Comparison of ENCODE assay signal across 30 cellular contexts in genomic region chr15:67446449-67446848, GRCh38.
"Had no signal": no experiment of that assay in that cellular context is flagged by ENCODE, and none has a peak within 500 bp of the region (broad histone marks: within the 10 kb centered on the region; RNA-seq: fewer than 3 reads in every experiment).

No MANE protein-coding gene starts in this region.

- H3K4me3 Mint-ChIP-seq: activated CD4-positive, alpha-beta memory T cell treated with anti-CD3 and anti-CD28 coated beads, Interleukin-2, amount 10 ng/mL, durations not matched to agents 7 days and 5 days; activated CD4-positive, alpha-beta T cell treated with anti-CD3 and anti-CD28 coated beads, Interleukin-2, amount 10 ng/mL, durations not matched to agents 7 days and 5 days; activated naive CD4-positive, alpha-beta T cell treated with anti-CD3 and anti-CD28 coated beads, Interleukin-2, amount 10 ng/mL, durations not matched to agents 7 days and 5 days; activated naive CD8-positive, alpha-beta T cell treated with anti-CD3 and anti-CD28 coated beads, Interleukin-2, amount 10 ng/mL, durations not matched to agents 7 days and 5 days; activated T-cell treated with anti-CD3 and anti-CD28 coated beads, Interleukin-2, amount 50 U/mL, for 24 hours; activated T-cell treated with anti-CD3 and anti-CD28 coated beads, Interleukin-2, amount 50 U/mL, for 72 hours; effector memory CD8-positive, alpha-beta T cell had no signal

- H3K27ac Mint-ChIP-seq: activated CD4-positive, alpha-beta memory T cell treated with anti-CD3 and anti-CD28 coated beads, Interleukin-2, amount 10 ng/mL, durations not matched to agents 7 days and 5 days; activated CD4-positive, alpha-beta T cell treated with anti-CD3 and anti-CD28 coated beads, Interleukin-2, amount 10 ng/mL, durations not matched to agents 7 days and 5 days; activated naive CD4-positive, alpha-beta T cell treated with anti-CD3 and anti-CD28 coated beads, Interleukin-2, amount 10 ng/mL, durations not matched to agents 7 days and 5 days; activated naive CD4-positive, alpha-beta T cell treated with anti-CD3 and anti-CD28 coated beads, Interleukin-2, amount 50 U/mL, for 72 hours; activated naive CD8-positive, alpha-beta T cell treated with anti-CD3 and anti-CD28 coated beads, Interleukin-2, amount 10 ng/mL, durations not matched to agents 7 days and 5 days; activated T-cell treated with anti-CD3 and anti-CD28 coated beads, Interleukin-2, amount 50 U/mL, for 24 hours; activated T-cell treated with anti-CD3 and anti-CD28 coated beads, Interleukin-2, amount 50 U/mL, for 72 hours; effector memory CD8-positive, alpha-beta T cell had no signal

- H3K27ac ChIP-seq: ascending aorta, brain microvascular endothelial cell, esophagus muscularis mucosa, foreskin keratinocyte, gastrocnemius medialis, heart left ventricle had no signal

- H3K27me3 Mint-ChIP-seq: activated naive CD8-positive, alpha-beta T cell treated with anti-CD3 and anti-CD28 coated beads, Interleukin-2, amount 10 ng/mL, durations not matched to agents 7 days and 5 days; activated T-cell treated with anti-CD3 and anti-CD28 coated beads, Interleukin-2, amount 50 U/mL, for 24 hours; effector memory CD8-positive, alpha-beta T cell had no signal

- H3K4me3 ChIP-seq: ascending aorta, esophagus muscularis mucosa, gastrocnemius medialis, heart left ventricle had no signal

- H3K4me1 Mint-ChIP-seq: activated CD4-positive, alpha-beta memory T cell treated with anti-CD3 and anti-CD28 coated beads, Interleukin-2, amount 10 ng/mL, durations not matched to agents 7 days and 5 days; activated CD4-positive, alpha-beta T cell treated with anti-CD3 and anti-CD28 coated beads, Interleukin-2, amount 10 ng/mL, durations not matched to agents 7 days and 5 days; activated naive CD4-positive, alpha-beta T cell treated with anti-CD3 and anti-CD28 coated beads, Interleukin-2, amount 10 ng/mL, durations not matched to agents 7 days and 5 days; activated naive CD8-positive, alpha-beta T cell treated with anti-CD3 and anti-CD28 coated beads, Interleukin-2, amount 10 ng/mL, durations not matched to agents 7 days and 5 days had no signal

- FAIRE-seq: colon had no signal

- ATAC-seq: activated naive CD4-positive, alpha-beta T cell treated with anti-CD3 and anti-CD28 coated beads, Interleukin-2, amount 50 U/mL, for 72 hours; activated T-cell treated with anti-CD3 and anti-CD28 coated beads, Interleukin-2, amount 50 U/mL, for 72 hours; effector memory CD8-positive, alpha-beta T cell; foreskin keratinocyte; gastrocnemius medialis; heart left ventricle had no signal

- H3K9me3 ChIP-seq: ascending aorta, esophagus muscularis mucosa, gastrocnemius medialis, heart left ventricle had no signal

- H3K36me3 Mint-ChIP-seq: activated naive CD4-positive, alpha-beta T cell treated with anti-CD3 and anti-CD28 coated beads, Interleukin-2, amount 10 ng/mL, durations not matched to agents 7 days and 5 days; activated naive CD4-positive, alpha-beta T cell treated with anti-CD3 and anti-CD28 coated beads, Interleukin-2, amount 50 U/mL, for 72 hours had no signal

- DNase-seq: activated CD4-positive, alpha-beta memory T cell treated with anti-CD3 and anti-CD28 coated beads, Interleukin-2, amount 10 ng/mL, durations not matched to agents 7 days and 5 days; activated CD4-positive, alpha-beta T cell treated with anti-CD3 and anti-CD28 coated beads for 4 hours; activated CD4-positive, alpha-beta T cell treated with anti-CD3 and anti-CD28 coated beads, Interleukin-2, amount 10 ng/mL, durations not matched to agents 7 days and 5 days; activated CD4-positive, alpha-beta T cell treated with anti-CD3 and anti-CD28 coated beads, Interleukin-2, amount 50 U/mL, for 4 hours; activated CD4-positive, CD25-positive, alpha-beta regulatory T cell; activated CD4-positive, CD25-positive, alpha-beta regulatory T cell treated with anti-CD3 and anti-CD28 coated beads, Interleukin-2, amount 50 U/mL, for 72 hours; activated CD8-positive, alpha-beta memory T cell treated with anti-CD3 and anti-CD28 coated beads, Interleukin-2, amount 50 U/mL, for 48 hours; activated gamma-delta T cell; activated naive CD4-positive, alpha-beta T cell; activated naive CD4-positive, alpha-beta T cell treated with anti-CD3 and anti-CD28 coated beads, Interleukin-2, amount 10 ng/mL, durations not matched to agents 7 days and 5 days; activated naive CD8-positive, alpha-beta T cell treated with anti-CD3 and anti-CD28 coated beads, Interleukin-2, amount 10 ng/mL, durations not matched to agents 7 days and 5 days; activated T-cell treated with anti-CD3 and anti-CD28 coated beads for 4 hours; activated T-cell treated with anti-CD3 and anti-CD28 coated beads, Interleukin-2, amount 50 U/mL, for 24 hours; activated T-cell treated with anti-CD3 and anti-CD28 coated beads, Interleukin-2, amount 50 U/mL, for 72 hours; brain microvascular endothelial cell; caudate nucleus; cortex of kidney; dermis blood vessel endothelial cell; effector CD4-positive, alpha-beta T cell; effector memory CD8-positive, alpha-beta T cell; erythroblast; foreskin keratinocyte; gastrocnemius medialis; glutamatergic neuron; heart left ventricle; T-helper 2 cell had no signal

- H3K27me3 ChIP-seq: ascending aorta, brain microvascular endothelial cell, esophagus muscularis mucosa, foreskin keratinocyte, gastrocnemius medialis, heart left ventricle had no signal

- H3K9me3 Mint-ChIP-seq: activated CD4-positive, alpha-beta T cell treated with anti-CD3 and anti-CD28 coated beads, Interleukin-2, amount 10 ng/mL, durations not matched to agents 7 days and 5 days; activated naive CD4-positive, alpha-beta T cell treated with anti-CD3 and anti-CD28 coated beads, Interleukin-2, amount 10 ng/mL, durations not matched to agents 7 days and 5 days; activated T-cell treated with anti-CD3 and anti-CD28 coated beads, Interleukin-2, amount 50 U/mL, for 72 hours; effector memory CD8-positive, alpha-beta T cell had no signal

- H3K4me1 ChIP-seq: ascending aorta, esophagus muscularis mucosa, foreskin keratinocyte, gastrocnemius medialis, heart left ventricle had no signal

- H3K36me3 ChIP-seq: ascending aorta, brain microvascular endothelial cell, heart left ventricle had no signal
